ENCODE assay signal across 6 cellular contexts in genomic region chr14:94925416-94925815, GRCh38.
"Had no signal": no experiment of that assay in that cellular context is flagged by ENCODE, and none has a peak within 500 bp of the region (broad histone marks: within the 10 kb centered on the region; RNA-seq: fewer than 3 reads in every experiment).

No MANE protein-coding gene starts in this region.

- H3K27me3 Mint-ChIP-seq: IgD-negative memory B cell had no signal

- H3K4me3 ChIP-seq: GM23338 had no signal

- DNase-seq: H9, HCEC 1CT, KG1 had no signal

- H3K36me3 Mint-ChIP-seq: IgD-negative memory B cell had no signal

- H3K4me2 ChIP-seq: GM23338 had no signal

- H3K4me3 Mint-ChIP-seq: GM23338, H9, IgD-negative memory B cell had no signal

- H3K27ac Mint-ChIP-seq: GM23338 had no signal

- ATAC-seq: GM23338 had no signal

- H2AFZ ChIP-seq: GM23338 had no signal

- H3K9me3 Mint-ChIP-seq: GM23338 had no signal

- H3K4me1 Mint-ChIP-seq: GM23338, H9, IgD-negative memory B cell had no signal

- H3K27ac ChIP-seq: HL-60 had no signal
